In the genomic region with DNA sequence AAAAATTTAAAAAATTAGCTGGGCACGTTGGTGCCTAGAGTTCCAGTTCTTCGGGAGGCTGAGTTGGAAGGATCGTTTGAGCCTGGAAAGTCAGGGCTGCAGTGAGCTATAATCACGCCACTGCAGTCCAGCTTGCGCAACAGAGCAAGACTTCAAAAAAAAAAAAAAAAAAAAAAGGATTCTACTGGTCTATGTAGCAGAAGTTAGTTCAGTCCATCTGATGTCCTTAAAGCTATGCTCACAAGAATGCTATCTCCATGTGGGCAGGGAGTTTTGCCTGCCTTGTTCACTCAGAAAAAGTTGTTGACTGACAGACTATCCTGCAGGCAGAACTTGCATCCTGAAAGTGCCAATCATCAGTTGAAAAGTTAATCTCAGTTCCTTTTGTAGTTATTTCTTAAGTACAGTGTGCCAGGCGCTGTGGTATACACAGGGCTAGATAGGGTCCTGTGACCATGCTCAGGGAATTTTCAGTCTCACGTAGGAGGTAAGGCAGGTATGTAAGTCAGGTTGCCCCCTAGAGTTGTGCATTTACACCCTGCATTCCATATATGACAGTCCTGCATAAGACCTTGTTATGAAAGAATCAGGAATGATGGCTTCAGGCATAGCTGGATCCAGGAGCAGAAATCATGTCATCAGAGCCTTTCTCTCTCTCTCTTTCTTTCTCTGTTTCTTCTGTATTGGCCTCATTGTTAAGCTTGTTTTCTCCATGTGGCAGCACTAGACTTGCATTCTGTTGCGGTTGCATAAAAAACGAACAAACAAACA, we compare ENCODE assay signal across 25 cellular contexts. TPM values are rescaled to one million over a fixed set of nuclear protein-coding genes. Genes with fewer than 3 reads are reported as not detected.
A peak's percentile ranks its signal among the peaks of the same experiment; 100 is the strongest.
DNase-seq lines count a peak whose midpoint lies in the region; ATAC-seq and TF ChIP-seq lines count a peak whose summit lies in the region.
"Had no signal": no experiment of that assay in that cellular context is flagged by ENCODE, and none has a peak within 500 bp of the region (broad histone marks: within the 10 kb centered on the region; RNA-seq: fewer than 3 reads in every experiment).

No MANE protein-coding gene starts in this region.

- H4K20me1 ChIP-seq in IMR-90 (ENCODE audit: insufficient read depth, low read length): no peaks in the 10 kb centered on the region

- no peak overlapping the region for H2BK5ac ChIP-seq in IMR-90 (ENCODE audit: low read depth, low read length, poor library complexity, severe bottlenecking)

- H3K4me2 ChIP-seq in IMR-90 (ENCODE audit: low read depth, low read length): no peak overlapping the region

- intact Hi-C loops in IMR-90 (cut with micrococcal nuclease): no loop called here
- intact Hi-C loops in upper lobe of right lung (cut with DNase I): loop anchor here (10.0 kb wide), 1 partner anchor 91 kb away; no protein-coding TSS in a partner anchor

- no peaks in the 10 kb centered on the region for H3K9me1 ChIP-seq in IMR-90 (ENCODE audit: insufficient read depth, low read length)

- no peak overlapping the region for H3K4me3 ChIP-seq in IMR-90 (ENCODE audit: insufficient read depth, low read depth, low read length)
- no peak overlapping the region for H3K4me3 ChIP-seq in fibroblast of the aortic adventitia (ENCODE audit: low read depth, low read length)
- H3K4me3 ChIP-seq in upper lobe of right lung: no peak overlapping the region
- H3K4me3 ChIP-seq: body of pancreas, heart left ventricle, MG63, sigmoid colon had no signal

- H3K27ac ChIP-seq in IMR-90 (ENCODE audit: insufficient read depth, low read length) (no peak overlapping the region), upper lobe of right lung (no peak overlapping the region), substantia nigra (ENCODE audit: low read depth, low read length, poor library complexity, severe bottlenecking) (no peak overlapping the region)
- H3K27ac ChIP-seq: body of pancreas, heart left ventricle, sigmoid colon, VCaP had no signal

- dilution Hi-C loops in IMR-90 (cut with HindIII; ENCODE audit: low sequenced_read_pairs, unreplicated experiment): no loop called here

- no peak for TF ChIP-seq POLR2A in IMR-90 (IDR thresholded peaks at IDR 0.05; ENCODE audit: low read depth, low read length)

- no peak overlapping the region for H3K23ac ChIP-seq in IMR-90 (ENCODE audit: low read depth, low read length)

- H3K27me3 ChIP-seq in IMR-90 (ENCODE audit: control insufficient read depth, insufficient read depth, low read length) (peaks cover 24% of the 10 kb centered on the region), upper lobe of right lung (no peaks in the 10 kb centered on the region)
- H3K27me3 ChIP-seq: body of pancreas had no signal

- POLR2A ChIA-PET in IMR-90 (lab: Charles Lee; ENCODE audit: unreplicated experiment): no interaction called here

- H3K4ac ChIP-seq in IMR-90 (ENCODE audit: low read depth, low read length): no peak overlapping the region

- H3K36me3 ChIP-seq in IMR-90 (ENCODE audit: control insufficient read depth, insufficient read depth, low read length) (no peaks in the 10 kb centered on the region), upper lobe of right lung (no peaks in the 10 kb centered on the region)
- H3K36me3 ChIP-seq: heart left ventricle, MG63, sigmoid colon had no signal

- H4K8ac ChIP-seq in IMR-90 (ENCODE audit: low read depth in 2 of 2, low read length in 2 of 2): no peak overlapping the region

- H3K9me3 ChIP-seq in IMR-90 (ENCODE audit: control insufficient read depth, insufficient read depth, low read length): no peaks in the 10 kb centered on the region
- H3K9me3 ChIP-seq in upper lobe of right lung: no peaks in the 10 kb centered on the region
- H3K9me3 ChIP-seq: body of pancreas, heart left ventricle, MG63, sigmoid colon had no signal

- H3K4me1 ChIP-seq in IMR-90 (ENCODE audit: control insufficient read depth, insufficient read depth, low read length) (no peaks in the 10 kb centered on the region), upper lobe of right lung (peaks cover 8% of the 10 kb centered on the region)
- H3K4me1 ChIP-seq: body of pancreas, heart left ventricle, sigmoid colon had no signal

- no peak overlapping the region for H3K14ac ChIP-seq in IMR-90 (replicated peaks; ENCODE audit: low read depth, low read length)

- no peak overlapping the region for H3K9ac ChIP-seq in IMR-90 (ENCODE audit: low read depth, low read length)

- H3K56ac ChIP-seq in IMR-90 (ENCODE audit: extremely low read depth, insufficient read depth, low read length): no peak overlapping the region

- no peak for DNase-seq in IMR-90
- DNase-seq in OCI-M1 (lab: John Stamatoyannopoulos, UW): peak; percentile 33
- peak; percentile 4 for DNase-seq in fibroblast of the aortic adventitia (ENCODE audit: low read depth)
- DNase-seq in upper lobe of right lung: no peak
- no peak for DNase-seq in substantia nigra (lab: John Stamatoyannopoulos, UW)
- no peak for DNase-seq in activated CD8-positive, alpha-beta memory T cell treated with anti-CD3 and anti-CD28 coated beads for 24 hours
- DNase-seq in omental fat pad (ENCODE audit: low spot score): no peak
- DNase-seq: activated CD4-positive, alpha-beta T cell treated with anti-CD3 and anti-CD28 coated beads for 4 hours; activated gamma-delta T cell treated with Interleukin-2 at 50 U/mL for 16 hours; activated T-cell treated with anti-CD3 and anti-CD28 coated beads, Interleukin-2, amount 50 U/mL, for 1 hour; body of pancreas; CD8-positive, alpha-beta T cell; cerebellar nuclear complex; EL; heart left ventricle; MG63; NCI-H1436 treated with DMSO at 0.1 percent for 48 hours; NCI-H2107; NCI-H446; NCI-H774; sigmoid colon; stimulated activated CD4-positive, alpha-beta T cell treated with anti-CD3 and anti-CD28 coated beads, Interleukin-4, amount 100 ng/mL, for 24 hours had no signal

- CTCF ChIA-PET in IMR-90 (lab: Yijun Ruan, JAX): interaction anchor here (0.6 to 0.7 kb wide), 2 partner anchors 89 to 280 kb away, joined by 3 to 4 read pairs; no protein-coding TSS in a partner anchor

- no peak overlapping the region for H2AFZ ChIP-seq in IMR-90 (replicated peaks; ENCODE audit: low read length, poor library complexity)

- no peak overlapping the region for H2AK5ac ChIP-seq in IMR-90 (ENCODE audit: low read depth, low read length)

- ATAC-seq in IMR-90 (ENCODE audit: low read depth) (no peak), upper lobe of right lung (peak; percentile 14), omental fat pad (ENCODE audit: low FRiP score) (no peak)
- ATAC-seq: body of pancreas; CD8-positive, alpha-beta T cell; stimulated activated effector memory CD8-positive, alpha-beta T cell treated with anti-CD3 and anti-CD28 coated beads, Interleukin-12 subunit alpha, Interleukin-12 subunit beta, amount 100 ng/mL, for 72 hours had no signal

- TF ChIP-seq CTCF in IMR-90 (conservative IDR thresholded peaks at IDR 0.05; ENCODE audit: low read depth, low read length) (no peak), fibroblast of the aortic adventitia (IDR thresholded peaks at IDR 0.05; ENCODE audit: insufficient read depth, low read length) (no peak), upper lobe of right lung (IDR thresholded peaks at IDR 0.05) (no peak), omental fat pad (IDR thresholded peaks at IDR 0.05) (no peak)

- no peak overlapping the region for H3K18ac ChIP-seq in IMR-90 (ENCODE audit: low read depth, low read length)

- no peak overlapping the region for H2BK120ac ChIP-seq in IMR-90 (ENCODE audit: low read depth, low read length)

- H4K91ac ChIP-seq in IMR-90 (ENCODE audit: insufficient read depth, low read depth, low read length): no peak overlapping the region

- H2AK9ac ChIP-seq in IMR-90 (replicated peaks; ENCODE audit: low read depth, low read length, poor library complexity): no peak overlapping the region

- H4K5ac ChIP-seq in IMR-90 (ENCODE audit: low read depth, low read length): no peak overlapping the region

- H3K79me1 ChIP-seq in IMR-90 (ENCODE audit: low read depth in 1 of 2, low read length in 2 of 2): no peaks in the 10 kb centered on the region

- no TSS peak for BruUV-seq in IMR-90 (replicated peaks; lab: Mats Ljungman, UMichigan)

- no peak for TF ChIP-seq RAD21 in IMR-90 (IDR thresholded peaks at IDR 0.05; ENCODE audit: low read length)

- 80% methylated on average over 2 of the region's 9 CpGs; no CpG with 5 or more reads in 1 of the 2 experiments for whole genome bisulfite sequencing in IMR-90 (ENCODE audit: extremely low coverage in 2 of 2, insufficient read length in 1 of 2), 2 experiments

- in situ Hi-C loops in IMR-90 (cut with MboI; ENCODE audit: low sequenced_read_pairs): no loop called here

- no peak overlapping the region for H2BK15ac ChIP-seq in IMR-90 (ENCODE audit: low read depth, low read length)

- H2BK20ac ChIP-seq in IMR-90 (ENCODE audit: low read depth, low read length): no peak overlapping the region

TF ChIP-seq in IMR-90, 13 proteins besides CTCF, POLR2A, EP300 and RAD21 (continues in another document):
- peak; percentile 73 for TF ChIP-seq CEBPB (IDR thresholded peaks at IDR 0.05; ENCODE audit: low read depth, low read length)
- no peak for TF ChIP-seq NFE2L2 (IDR thresholded peaks at IDR 0.05; ENCODE audit: low read depth, low read length)
- TF ChIP-seq RCOR1 (IDR thresholded peaks at IDR 0.05; ENCODE audit: insufficient replicate concordance, low read length): no peak
- TF ChIP-seq MAZ (IDR thresholded peaks at IDR 0.05; ENCODE audit: borderline replicate concordance, low read depth, low read length): no peak
- TF ChIP-seq, protein P1, sequence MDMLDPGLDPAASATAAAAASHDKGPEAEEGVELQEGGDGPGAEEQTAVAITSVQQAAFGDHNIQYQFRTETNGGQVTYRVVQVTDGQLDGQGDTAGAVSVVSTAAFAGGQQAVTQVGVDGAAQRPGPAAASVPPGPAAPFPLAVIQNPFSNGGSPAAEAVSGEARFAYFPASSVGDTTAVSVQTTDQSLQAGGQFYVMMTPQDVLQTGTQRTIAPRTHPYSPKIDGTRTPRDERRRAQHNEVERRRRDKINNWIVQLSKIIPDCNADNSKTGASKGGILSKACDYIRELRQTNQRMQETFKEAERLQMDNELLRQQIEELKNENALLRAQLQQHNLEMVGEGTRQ (IDR thresholded peaks at IDR 0.05; ENCODE audit: low read depth, low read length): no peak

RNA-seq across cellular contexts. Expression of gene SYT17, which starts 7.6 kb away (rescaled TPM):
- total RNA-seq in IMR-90 (2012; rRNA removed): not detected in 2 replicates
- not detected in 2 replicates for polyA plus RNA-seq in IMR-90 (2012; rRNA removed)
- 0.05 and 0.57 TPM in 2 replicates for polyA plus RNA-seq in IMR-90 (2012; cell fraction: cytosol; rRNA removed)
- polyA plus RNA-seq in IMR-90 (2012; cell fraction: nucleus; rRNA removed; ENCODE audit: low replicate concordance): 0.22 and 0.24 TPM in 2 replicates
- under 0.01 TPM in 1 of 2 replicates, not detected in the other for total RNA-seq in fibroblast of the aortic adventitia (ENCODE audit: low replicate concordance)
- total RNA-seq in upper lobe of right lung: 13.7 TPM
- 10 to 100 TPM in 1 of 4 donors, 1 to 10 TPM in 3; 3.0 to 15.9 (median 7.1) TPM for total RNA-seq in omental fat pad
- total RNA-seq: activated CD8-positive, alpha-beta memory T cell treated with anti-CD3 and anti-CD28 coated beads for 36 hours; CD8-positive, alpha-beta T cell had no signal

Comparison
In these comparisons a context has a peak if more than half of its experiments do, and no peak if none do; other contexts are left out.
1. DNase-seq: peak in OCI-M1 (single experiment) and fibroblast of the aortic adventitia (single experiment); none in IMR-90 (single experiment), upper lobe of right lung (single experiment), substantia nigra (0 of 49), activated CD8-positive, alpha-beta memory T cell treated with anti-CD3 and anti-CD28 coated beads for 24 hours (single experiment) and omental fat pad (single experiment).